In genomic region chr3:74832925-74833324, GRCh38 we compare ENCODE assay signal across 28 cellular contexts.
"Had no signal": no experiment of that assay in that cellular context is flagged by ENCODE, and none has a peak within 500 bp of the region (broad histone marks: within the 10 kb centered on the region; RNA-seq: fewer than 3 reads in every experiment).

No MANE protein-coding gene starts in this region.

- H3K36me3 ChIP-seq: esophagus squamous epithelium, heart right ventricle, neural progenitor cell, right atrium auricular region, suprapubic skin, thyroid gland, vagina had no signal

- H3K4me3 ChIP-seq: esophagus squamous epithelium, heart right ventricle, lung, neural progenitor cell, right atrium auricular region, smooth muscle cell, suprapubic skin, thyroid gland, vagina had no signal

- ATAC-seq: effector memory CD8-positive, alpha-beta T cell; heart right ventricle; left lobe of liver; naive thymus-derived CD4-positive, alpha-beta T cell; sciatic nerve; stimulated activated naive CD8-positive, alpha-beta T cell treated with anti-CD3 and anti-CD28 coated beads, Interleukin-15, amount 100 ng/mL, for 72 hours had no signal

- DNase-seq: cortex of kidney; effector memory CD8-positive, alpha-beta T cell; erythroblast; esophagus squamous epithelium; foreskin melanocyte; glutamatergic neuron; heart right ventricle; hippocampal formation; kidney; midbrain; naive thymus-derived CD4-positive, alpha-beta T cell; stimulated activated CD4-positive, alpha-beta T cell treated with anti-CD3 and anti-CD28 coated beads, Interleukin-12 subunit alpha, Interleukin-12 subunit beta, amount 100 ng/mL, for 4 hours; stimulated activated CD4-positive, alpha-beta T cell treated with anti-CD3 and anti-CD28 coated beads, Interleukin-1b, Interleukin-23, amount 100 ng/mL, for 48 hours; stimulated activated CD4-positive, alpha-beta T cell treated with anti-CD3 and anti-CD28 coated beads, Interleukin-4, amount 100 ng/mL, for 1 hour; stimulated activated CD8-positive, alpha-beta memory T cell treated with anti-CD3 and anti-CD28 coated beads, Interleukin-4, amount 100 ng/mL, for 48 hours; stimulated activated naive CD4-positive, alpha-beta T cell; stimulated activated naive CD8-positive, alpha-beta T cell treated with anti-CD3 and anti-CD28 coated beads, Interleukin-15, amount 100 ng/mL, for 72 hours; thyroid gland; trophoblast cell had no signal

- H3K27ac ChIP-seq: esophagus squamous epithelium, heart right ventricle, neural progenitor cell, parathyroid adenoma, right atrium auricular region, suprapubic skin, thyroid gland, vagina had no signal

- H3K27me3 ChIP-seq: esophagus squamous epithelium, heart right ventricle, neural progenitor cell, right atrium auricular region, suprapubic skin, thyroid gland, vagina had no signal
